ENCODE assay signal across 8 cellular contexts in the genomic region with DNA sequence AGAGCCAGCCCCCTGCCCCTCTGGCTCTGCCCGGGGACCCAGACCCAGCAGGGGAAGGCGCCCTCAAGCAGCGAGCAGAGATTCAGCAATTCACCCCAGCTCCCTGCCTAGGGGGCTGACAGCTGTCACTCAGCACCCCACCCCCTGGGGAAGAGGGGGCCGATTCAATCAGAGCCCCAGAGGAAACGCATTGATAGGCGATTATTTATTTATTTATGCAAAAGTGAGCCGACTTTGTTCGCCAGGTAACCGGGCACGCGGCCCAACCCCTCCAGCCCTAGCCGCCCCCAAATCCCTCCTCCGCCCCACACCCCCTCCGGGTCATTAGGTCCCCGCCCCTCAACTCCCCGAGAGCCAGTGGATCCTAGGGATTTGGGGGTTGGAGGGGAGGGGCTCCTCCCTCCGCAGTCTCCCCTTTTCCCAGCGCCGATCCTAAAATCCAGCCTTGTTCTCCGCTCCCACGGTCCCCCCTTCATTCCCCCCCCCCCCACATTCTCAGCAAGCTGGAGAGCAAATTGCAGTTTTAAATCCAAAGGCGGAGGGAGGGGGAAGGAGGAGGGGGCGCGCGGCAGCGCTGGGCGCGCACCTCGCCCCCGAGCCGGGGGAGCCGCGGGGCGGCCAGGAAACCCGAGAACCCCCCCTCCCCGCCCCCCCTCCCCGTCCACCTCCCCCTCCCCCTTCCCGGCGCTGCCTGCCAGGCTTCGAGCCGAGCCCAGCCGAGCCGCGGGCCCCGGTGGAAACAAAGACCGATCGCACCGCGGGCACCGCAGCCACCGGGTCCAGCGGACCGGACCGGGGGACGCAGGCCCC. TPM values are rescaled to one million over a fixed set of nuclear protein-coding genes. Genes with fewer than 3 reads are reported as not detected.
DNase-seq lines count a peak whose midpoint lies in the region; ATAC-seq lines count a peak whose summit lies in the region.

No MANE protein-coding gene starts in this region.

- no peak for ATAC-seq in HG03097 (IDR thresholded peaks at IDR 0.05; ENCODE audit: low FRiP score, unreplicated experiment)
- no peak for ATAC-seq in HG02840 (IDR thresholded peaks at IDR 0.05; ENCODE audit: low FRiP score, unreplicated experiment)

- H2AFZ ChIP-seq in Karpas-422 (ENCODE audit: low read length), result no peak overlapping the region

- H4K20me1 ChIP-seq in Karpas-422 (ENCODE audit: insufficient read depth, low read depth, low read length), result peaks cover 42% of the 10 kb centered on the region

- DNase-seq in DMS79 (lab: John Stamatoyannopoulos, UW) (peak; percentile 27), Karpas-422 (peak; percentile 48), activated gamma-delta T cell treated with Interleukin-2 at 50 U/mL for 16 hours (peak; percentile 32), germinal center (ENCODE audit: low spot score) (peak; percentile 70), nucleus accumbens (lab: John Stamatoyannopoulos, UW) (peak in 35 of 56 donors; percentile 22 to 73 (median 48)), inferior parietal cortex (ENCODE audit: extremely low spot score) (no peak)

- H3K9me3 ChIP-seq in Karpas-422 (ENCODE audit: low read length), result no peaks in the 10 kb centered on the region

- H3K79me2 ChIP-seq in Karpas-422 (ENCODE audit: low read length), result no peaks in the 10 kb centered on the region

- H3K9ac ChIP-seq in Karpas-422 (ENCODE audit: low read length), result peak overlapping the region; percentile 72

- H3K4me2 ChIP-seq in Karpas-422 (ENCODE audit: low read depth, low read length, poor library complexity, severe bottlenecking), result peak overlapping the region; percentile 93

- peaks cover 48% of the 10 kb centered on the region for H3K4me1 ChIP-seq in Karpas-422 (ENCODE audit: low read length)

- no peaks in the 10 kb centered on the region for H3K36me3 ChIP-seq in Karpas-422 (ENCODE audit: insufficient read depth, low read length)

- no peaks in the 10 kb centered on the region for H3K9me2 ChIP-seq in Karpas-422 (replicated peaks; ENCODE audit: insufficient read depth, low read length)

- H3K27me3 ChIP-seq in Karpas-422 (ENCODE audit: low read length), result no peaks in the 10 kb centered on the region

- no peak overlapping the region for H3K27ac ChIP-seq in Karpas-422 (ENCODE audit: low read length)

- peak overlapping the region; percentile 76 for H3K4me3 ChIP-seq in Karpas-422 (ENCODE audit: low read length)

RNA-seq across cellular contexts. Expression of a gene that starts 1.2 kb away (rescaled TPM):
- 2.1 and 2.2 TPM in 2 replicates for total RNA-seq in Karpas-422 (2014; rRNA removed; shearing (Covaris generic); ENCODE audit: low replicate concordance)

RNA-seq across cellular contexts. Expression of a gene that starts 32.3 kb away (rescaled TPM):
- total RNA-seq in Karpas-422 (2014; rRNA removed; shearing (Covaris generic); ENCODE audit: low replicate concordance), result 3.0 and 5.6 TPM in 2 replicates
